8 cellular contexts compared by ENCODE assay signal in the genomic region with DNA sequence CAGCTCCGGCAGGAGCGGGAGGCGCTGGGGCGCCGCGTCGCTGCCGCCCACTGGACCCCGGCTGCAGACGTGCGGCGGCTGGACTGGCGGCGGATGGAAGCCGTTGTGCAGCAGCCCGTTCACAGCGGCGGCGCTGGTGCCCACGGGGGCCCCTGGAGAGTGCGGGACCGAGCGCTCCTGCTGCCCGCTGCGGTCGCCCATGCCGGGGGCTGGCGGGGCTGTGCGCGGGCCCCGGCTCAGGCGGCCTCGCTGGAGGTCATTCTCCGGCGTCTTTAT. TPM values are rescaled to one million over a fixed set of nuclear protein-coding genes. Genes with fewer than 3 reads are reported as not detected.
DNase-seq lines count a peak whose midpoint lies in the region; ATAC-seq and TF ChIP-seq lines count a peak whose summit lies in the region.

No MANE protein-coding gene starts in this region.

- no peaks in the 10 kb centered on the region for H3K9me3 ChIP-seq in muscle layer of colon (ENCODE audit: low read length)

- peak overlapping the region; percentile 83 for H3K4me3 ChIP-seq in GM08714 (ENCODE audit: low read length)
- peak overlapping the region; percentile 56 to 97 (median 83) for H3K4me3 ChIP-seq in dorsolateral prefrontal cortex
- peak overlapping the region; percentile 65 to 75 for H3K4me3 ChIP-seq in muscle layer of colon (ENCODE audit: low read depth in 1 of 2, low read length in 2 of 2)

- peaks cover 13% of the 10 kb centered on the region for H3K4me1 ChIP-seq in muscle layer of colon (ENCODE audit: insufficient read depth, low read length)

- peak overlapping the region; percentile 7 to 98 (median 89) for H3K27ac ChIP-seq in dorsolateral prefrontal cortex
- peak overlapping the region; percentile 82 for H3K27ac ChIP-seq in muscle layer of colon (ENCODE audit: low read depth, low read length)

- peak; percentile 75 for DNase-seq in KBM-7
- peak in 1 of 10 donors; percentile 74 for DNase-seq in dorsolateral prefrontal cortex
- no peak for DNase-seq in Ammon's horn (ENCODE audit: low spot score)
- DNase-seq in activated CD4-positive, alpha-beta T cell treated with anti-CD3 and anti-CD28 coated beads for 4 hours = no peak
- DNase-seq in NCI-H446 treated with DMSO at 0.1 percent for 48 hours (lab: John Stamatoyannopoulos, UW) = no peak

- H3K9ac ChIP-seq in muscle layer of colon (ENCODE audit: low read length) = no peak overlapping the region

- TF ChIP-seq CTCF in dorsolateral prefrontal cortex (IDR thresholded peaks at IDR 0.05 in 54 of 56, conservative IDR thresholded peaks at IDR 0.05 in 2 of 56; ENCODE audit: low read depth in 1 of 56, partially characterized antibody in 56 of 56) = peak in 1 of 56 donors; percentile 11

- in situ Hi-C loops in KBM-7 (cut with MboI; ENCODE audit: low pct_unique_long_range_greater_than_20kb, low sequenced_read_pairs) = no loop called here

- no peaks in the 10 kb centered on the region for H3K27me3 ChIP-seq in dorsolateral prefrontal cortex
- H3K27me3 ChIP-seq in muscle layer of colon (ENCODE audit: control insufficient read depth in 1 of 2, insufficient read depth in 2 of 2, low read length in 2 of 2) = no peaks in the 10 kb centered on the region

- no peaks in the 10 kb centered on the region for H3K36me3 ChIP-seq in muscle layer of colon (ENCODE audit: insufficient read depth, low read length)

- ATAC-seq in GM21529 (IDR thresholded peaks at IDR 0.05; ENCODE audit: unreplicated experiment) = peak; percentile 31

- intact Hi-C loops in dorsolateral prefrontal cortex (cut with DNase I) = loop anchor here (1.0 to 10.0 kb wide), 4 partner anchors 56 to 390 kb away; partner anchors contain the start of genes IFIT5 (in 1 of the 2), KIF20B (in 1 of the 2) and LIPA (in 1 of the 2)

RNA-seq across cellular contexts. Expression of gene PANK1, which starts 0.4 kb away (rescaled TPM):
- total RNA-seq in dorsolateral prefrontal cortex = 10 to 100 TPM in 111 of 120 experiments, 1 to 10 TPM in 9; 5.9 to 33.0 (median 15.5) TPM

RNA-seq across cellular contexts. Expression of gene KIF20B, which starts 56.8 kb away (rescaled TPM):
- total RNA-seq in dorsolateral prefrontal cortex = 1 to 10 TPM; 1.5 to 8.3 (median 4.8) TPM
